18 cellular contexts compared by ENCODE assay signal in genomic region chrX:68999351-68999750, GRCh38.
DNase-seq lines count a peak whose midpoint lies in the region; ATAC-seq, FAIRE-seq and TF ChIP-seq lines count a peak whose summit lies in the region.
"Had no signal": no experiment of that assay in that cellular context is flagged by ENCODE, and none has a peak within 500 bp of the region (broad histone marks: within the 10 kb centered on the region; RNA-seq: fewer than 3 reads in every experiment).

No MANE protein-coding gene starts in this region.

- H3K4me1 Mint-ChIP-seq in astrocyte (ENCODE audit: low read depth, unreplicated experiment) = no peaks in the 10 kb centered on the region

- H3K36me3 Mint-ChIP-seq in astrocyte (ENCODE audit: low read depth, unreplicated experiment) = no peaks in the 10 kb centered on the region
- H3K36me3 Mint-ChIP-seq: activated CD4-positive, alpha-beta memory T cell treated with anti-CD3 and anti-CD28 coated beads for 36 hours; CD14-positive monocyte had no signal

- no peak overlapping the region for H2BK5ac ChIP-seq in mesendoderm (ENCODE audit: low read length)

- H3K79me2 ChIP-seq in astrocyte (ENCODE audit: insufficient read depth, low read length) = no peaks in the 10 kb centered on the region
- H3K79me2 ChIP-seq in mesendoderm (ENCODE audit: control insufficient read depth, insufficient read depth, low read length) = no peaks in the 10 kb centered on the region

- no peak overlapping the region for H3K23ac ChIP-seq in mesendoderm (ENCODE audit: low read length)

- no peak overlapping the region for H2AFZ ChIP-seq in astrocyte (ENCODE audit: low read depth, low read length)
- H2AFZ ChIP-seq: GM23338 had no signal

- no peak overlapping the region for H3K27ac Mint-ChIP-seq in astrocyte (ENCODE audit: unreplicated experiment)
- H3K27ac Mint-ChIP-seq: activated CD4-positive, alpha-beta memory T cell treated with anti-CD3 and anti-CD28 coated beads for 36 hours; CD14-positive monocyte; GM23338 had no signal

- H3K27me3 Mint-ChIP-seq in astrocyte (ENCODE audit: low read depth, unreplicated experiment) = peaks cover 12% of the 10 kb centered on the region
- H3K27me3 Mint-ChIP-seq: activated CD4-positive, alpha-beta memory T cell treated with anti-CD3 and anti-CD28 coated beads for 36 hours had no signal

- H4K5ac ChIP-seq in mesendoderm (ENCODE audit: low read length) = no peak overlapping the region

- H2AK5ac ChIP-seq in mesendoderm (ENCODE audit: low read length) = no peak overlapping the region

- H4K8ac ChIP-seq in mesendoderm (ENCODE audit: low read depth, low read length) = no peak overlapping the region

- FAIRE-seq in astrocyte (lab: Jason Lieb, UNC) (no peak), urothelium cell line (lab: Jason Lieb, UNC) (no peak)

- no peaks in the 10 kb centered on the region for H3K27me3 ChIP-seq in left ventricle myocardium inferior (ENCODE audit: low read depth)
- no peaks in the 10 kb centered on the region for H3K27me3 ChIP-seq in astrocyte (ENCODE audit: insufficient read depth, low read length)
- H3K27me3 ChIP-seq in mesendoderm (ENCODE audit: insufficient read depth, low read length, poor library complexity) = no peaks in the 10 kb centered on the region
- H3K27me3 ChIP-seq in aorta (ENCODE audit: control insufficient read depth in 1 of 2, insufficient read depth in 2 of 2, low read length in 1 of 2) = no peaks in the 10 kb centered on the region

- H3K18ac ChIP-seq in mesendoderm (ENCODE audit: low read length) = no peak overlapping the region

- no peak overlapping the region for H3K4me3 Mint-ChIP-seq in astrocyte (ENCODE audit: unreplicated experiment)
- H3K4me3 Mint-ChIP-seq: activated CD4-positive, alpha-beta memory T cell treated with anti-CD3 and anti-CD28 coated beads for 36 hours; CD14-positive monocyte; GM23338 had no signal

- H3K27ac ChIP-seq in left ventricle myocardium inferior (replicated peaks) = peak overlapping the region; percentile 48
- no peak overlapping the region for H3K27ac ChIP-seq in astrocyte (ENCODE audit: low read depth, low read length)
- H3K27ac ChIP-seq in mesendoderm (ENCODE audit: low read depth, low read length) = no peak overlapping the region
- no peak overlapping the region for H3K27ac ChIP-seq in aorta (ENCODE audit: low read depth in 1 of 2, low read length in 2 of 2)
- H3K27ac ChIP-seq: tibial nerve had no signal

- no peak overlapping the region for H3K56ac ChIP-seq in mesendoderm (ENCODE audit: low read length)

- H3K9me3 ChIP-seq in left ventricle myocardium inferior (replicated peaks) = no peaks in the 10 kb centered on the region
- H3K9me3 ChIP-seq in astrocyte (ENCODE audit: insufficient read depth, low read depth, low read length) = no peaks in the 10 kb centered on the region
- H3K9me3 ChIP-seq in aorta (ENCODE audit: control insufficient read depth, low read length) = no peaks in the 10 kb centered on the region
- H3K9me3 ChIP-seq: tibial nerve had no signal

- H3K4me3 ChIP-seq in left ventricle myocardium inferior (no peak overlapping the region), astrocyte (ENCODE audit: insufficient read depth, low read depth, low read length) (no peak overlapping the region), mesendoderm (ENCODE audit: low read length) (no peak overlapping the region), aorta (ENCODE audit: low read length in 2 of 2) (no peak overlapping the region)
- H3K4me3 ChIP-seq: GM23338, tibial nerve had no signal

- H3K4me1 ChIP-seq in left ventricle myocardium inferior (peaks cover 45% of the 10 kb centered on the region), astrocyte (ENCODE audit: insufficient read depth, low read length) (peaks cover 20% of the 10 kb centered on the region), mesendoderm (ENCODE audit: control insufficient read depth, low read depth, low read length) (no peaks in the 10 kb centered on the region), aorta (ENCODE audit: control insufficient read depth in 1 of 2, insufficient read depth in 2 of 2, low read length in 2 of 2) (peaks cover 0 to 3% of the 10 kb centered on the region in 2 donors)

- intact Hi-C loops in left ventricle myocardium inferior (cut with micrococcal nuclease) (no loop called here), Right ventricle myocardium superior (cut with DNase I) (loop anchor here (10.0 kb wide), 2 partner anchors 65 to 105 kb away; no protein-coding TSS in a partner anchor), aorta (cut with DNase I) (loop anchor here in 1 of 2 donors (10.0 kb wide), 3 partner anchors 65 to 165 kb away; no protein-coding TSS in a partner anchor)

- ATAC-seq in Right ventricle myocardium superior (ENCODE audit: poor library complexity) = no peak
- no peak for ATAC-seq in GM21447 (IDR thresholded peaks at IDR 0.05; ENCODE audit: unreplicated experiment)
- ATAC-seq in aorta (ENCODE audit: low FRiP score) = no peak
- ATAC-seq: SK-N-SH treated with all-trans-retinoic acid at 6 μM for 48 hours had no signal

- H3K4me2 ChIP-seq in astrocyte (ENCODE audit: low read length) (peak overlapping the region; percentile 19), mesendoderm (ENCODE audit: low read length) (no peak overlapping the region)
- H3K4me2 ChIP-seq: GM23338 had no signal

- H4K20me1 ChIP-seq in astrocyte (ENCODE audit: insufficient read depth, low read length) = no peaks in the 10 kb centered on the region

- peaks cover 7% of the 10 kb centered on the region for H3K9me3 Mint-ChIP-seq in astrocyte (ENCODE audit: unreplicated experiment)
- H3K9me3 Mint-ChIP-seq: activated CD4-positive, alpha-beta memory T cell treated with anti-CD3 and anti-CD28 coated beads for 36 hours; CD14-positive monocyte; GM23338 had no signal

- H3K9ac ChIP-seq in astrocyte (ENCODE audit: low read length) (no peak overlapping the region), mesendoderm (ENCODE audit: low read length) (no peak overlapping the region)

- H2BK120ac ChIP-seq in mesendoderm (ENCODE audit: low read depth, low read length) = no peak overlapping the region

- no CpG with 5 or more reads among the region's 4 CpGs for WGBS in mesendoderm (ENCODE audit: extremely low coverage, insufficient coverage, low lambda C conversion rate)
- WGBS in aorta, 2 donors = 61 to 86% methylated on average over 4 of the region's 4 CpGs

- H3K4ac ChIP-seq in mesendoderm (ENCODE audit: low read depth, low read length) = no peak overlapping the region

- no peak overlapping the region for H2BK15ac ChIP-seq in mesendoderm (replicated peaks; ENCODE audit: low read depth)

- no peaks in the 10 kb centered on the region for H3K79me1 ChIP-seq in mesendoderm (ENCODE audit: low read length)

- DNase-seq in left ventricle myocardium inferior (no peak), Right ventricle myocardium superior (no peak), astrocyte (ENCODE audit: low read depth) (peak; percentile 41), islet precursor cell (peak; percentile 49), urothelium cell line (ENCODE audit: low spot score) (peak; percentile 57), mesendoderm (no peak), aorta (no peak)
- DNase-seq: activated CD4-positive, alpha-beta memory T cell treated with anti-CD3 and anti-CD28 coated beads for 36 hours; DND-41; glutamatergic neuron; midbrain; NCI-H1048; NCI-H2171 had no signal

- TF ChIP-seq CTCF in left ventricle myocardium inferior (IDR thresholded peaks at IDR 0.05; ENCODE audit: borderline replicate concordance) (no peak), astrocyte (IDR thresholded peaks at IDR 0.05; ENCODE audit: insufficient read depth, low read depth, low read length) (no peak)

- no peaks in the 10 kb centered on the region for H3K36me3 ChIP-seq in left ventricle myocardium inferior
- H3K36me3 ChIP-seq in astrocyte (ENCODE audit: insufficient read depth, low read length) = no peaks in the 10 kb centered on the region
- no peaks in the 10 kb centered on the region for H3K36me3 ChIP-seq in mesendoderm (ENCODE audit: control insufficient read depth, insufficient read depth, low read length)
- H3K36me3 ChIP-seq in aorta (ENCODE audit: control insufficient read depth in 1 of 2, insufficient read depth in 2 of 2, low read length in 1 of 2) = no peaks in the 10 kb centered on the region
- H3K36me3 ChIP-seq: tibial nerve had no signal

Comparison
In these comparisons a context has a peak if more than half of its experiments do, and no peak if none do; other contexts are left out.
1. DNase-seq: peak in astrocyte (single experiment), islet precursor cell (single experiment) and urothelium cell line (single experiment); none in left ventricle myocardium inferior (single experiment), Right ventricle myocardium superior (single experiment), mesendoderm (single experiment) and aorta (0 of 2).